Comparison of ENCODE assay signal across 35 cellular contexts in genomic region chr13:30840515-30840914, GRCh38.
"Had no signal": no experiment of that assay in that cellular context is flagged by ENCODE, and none has a peak within 500 bp of the region (broad histone marks: within the 10 kb centered on the region; RNA-seq: fewer than 3 reads in every experiment).

No MANE protein-coding gene starts in this region.

- DNase-seq: activated B cell treated with CpG ODN at 0.5 μM for 24 hours; activated CD4-positive, alpha-beta memory T cell treated with anti-CD3 and anti-CD28 coated beads for 36 hours; activated CD4-positive, alpha-beta T cell treated with anti-CD3 and anti-CD28 coated beads for 4 hours; activated CD4-positive, alpha-beta T cell treated with anti-CD3 and anti-CD28 coated beads, Interleukin-2, amount 10 ng/mL, durations not matched to agents 24 days and 14 days; activated CD4-positive, alpha-beta T cell treated with anti-CD3 and anti-CD28 coated beads, Interleukin-2, amount 50 U/mL, for 1 hour; activated CD4-positive, alpha-beta T cell treated with anti-CD3 and anti-CD28 coated beads, Interleukin-2, amount 50 U/mL, for 4 hours; activated CD4-positive, CD25-positive, alpha-beta regulatory T cell treated with anti-CD3 and anti-CD28 coated beads, Interleukin-2, amount 50 U/mL, for 72 hours; activated CD8-positive, alpha-beta memory T cell treated with anti-CD3 and anti-CD28 coated beads, Interleukin-2, amount 50 U/mL, for 4 hours; activated CD8-positive, alpha-beta T cell treated with anti-CD3 and anti-CD28 coated beads for 36 hours; activated effector memory CD4-positive, alpha-beta T cell treated with anti-CD3 and anti-CD28 coated beads, Interleukin-2, amount 50 U/mL, for 16 hours; activated gamma-delta T cell treated with Interleukin-2 at 50 U/mL for 16 hours; activated naive CD4-positive, alpha-beta T cell; activated naive CD4-positive, alpha-beta T cell treated with anti-CD3 and anti-CD28 coated beads for 36 hours; activated naive CD4-positive, alpha-beta T cell treated with anti-CD3 and anti-CD28 coated beads, Interleukin-2, amount 50 U/mL, for 16 hours; activated naive CD8-positive, alpha-beta T cell treated with anti-CD3 and anti-CD28 coated beads for 36 hours; activated T-cell treated with anti-CD3 and anti-CD28 coated beads for 4 hours; activated T-cell treated with anti-CD3 and anti-CD28 coated beads, Interleukin-2, amount 50 U/mL, for 1 hour; activated T-cell treated with anti-CD3 and anti-CD28 coated beads, Interleukin-2, amount 50 U/mL, for 4 hours; activated T-cell treated with anti-CD3 and anti-CD28 coated beads, Interleukin-2, amount 50 U/mL, for 72 hours; adrenal gland; amniotic stem cell; aorta; body of pancreas; brain microvascular endothelial cell; central memory CD4-positive, alpha-beta T cell; T-cell; T-helper 17 cell; T1000 had no signal

- H3K9me3 Mint-ChIP-seq: activated B cell treated with CpG ODN at 0.5 μM for 24 hours; activated CD4-positive, alpha-beta memory T cell treated with anti-CD3 and anti-CD28 coated beads for 36 hours; activated CD4-positive, alpha-beta T cell treated with anti-CD3 and anti-CD28 coated beads, Interleukin-2, amount 10 ng/mL, durations not matched to agents 24 days and 14 days; activated CD8-positive, alpha-beta T cell treated with anti-CD3 and anti-CD28 coated beads for 36 hours; activated naive CD4-positive, alpha-beta T cell treated with anti-CD3 and anti-CD28 coated beads for 36 hours; activated naive CD4-positive, alpha-beta T cell treated with anti-CD3 and anti-CD28 coated beads, Interleukin-2, amount 50 U/mL, for 72 hours; activated naive CD8-positive, alpha-beta T cell treated with anti-CD3 and anti-CD28 coated beads for 36 hours; activated T-cell treated with anti-CD3 and anti-CD28 coated beads, Interleukin-2, amount 50 U/mL, for 4 hours; activated T-cell treated with anti-CD3 and anti-CD28 coated beads, Interleukin-2, amount 50 U/mL, for 72 hours; activated T-helper 1 cell treated with anti-CD3 and anti-CD28 coated beads, Interleukin-12 subunit alpha, Interleukin-12 subunit beta, Interleukin-2, Interleukin-4 antibody, amounts not matched to agents 30 ng/mL and 10 ng/mL and 1 ng/mL, durations not matched to agents 14 hours and 24 hours and 36 hours; activated T-helper 17 cell treated with anti-CD3 and anti-CD28 coated beads, Interleukin-2, amount 50 U/mL, for 72 hours; T-cell had no signal

- H3K27ac ChIP-seq: adrenal gland, body of pancreas, brain microvascular endothelial cell, breast epithelium, VCaP had no signal

- H3K36me3 ChIP-seq: adrenal gland, brain microvascular endothelial cell, breast epithelium had no signal

- H3K4me1 Mint-ChIP-seq: activated CD4-positive, alpha-beta T cell treated with anti-CD3 and anti-CD28 coated beads, Interleukin-2, amount 10 ng/mL, durations not matched to agents 24 days and 14 days; activated naive CD8-positive, alpha-beta T cell treated with anti-CD3 and anti-CD28 coated beads for 36 hours; activated T-helper 17 cell treated with anti-CD3 and anti-CD28 coated beads, Interleukin-2, amount 50 U/mL, for 72 hours; T-cell had no signal

- H3K4me3 Mint-ChIP-seq: activated B cell treated with CpG ODN at 0.5 μM for 24 hours; activated CD4-positive, alpha-beta memory T cell treated with anti-CD3 and anti-CD28 coated beads for 36 hours; activated CD4-positive, alpha-beta T cell treated with anti-CD3 and anti-CD28 coated beads, Interleukin-2, amount 10 ng/mL, durations not matched to agents 24 days and 14 days; activated CD8-positive, alpha-beta T cell treated with anti-CD3 and anti-CD28 coated beads for 36 hours; activated naive CD4-positive, alpha-beta T cell treated with anti-CD3 and anti-CD28 coated beads for 36 hours; activated naive CD8-positive, alpha-beta T cell treated with anti-CD3 and anti-CD28 coated beads for 36 hours; activated T-cell treated with anti-CD3 and anti-CD28 coated beads, Interleukin-2, amount 50 U/mL, for 4 hours; activated T-cell treated with anti-CD3 and anti-CD28 coated beads, Interleukin-2, amount 50 U/mL, for 72 hours; activated T-helper 1 cell treated with anti-CD3 and anti-CD28 coated beads, Interleukin-12 subunit alpha, Interleukin-12 subunit beta, Interleukin-2, Interleukin-4 antibody, amounts not matched to agents 30 ng/mL and 10 ng/mL and 1 ng/mL, durations not matched to agents 14 hours and 24 hours and 36 hours; activated T-helper 17 cell treated with anti-CD3 and anti-CD28 coated beads, Interleukin-2, amount 50 U/mL, for 72 hours; T-cell; T-helper 17 cell had no signal

- H3K36me3 Mint-ChIP-seq: activated CD4-positive, alpha-beta memory T cell treated with anti-CD3 and anti-CD28 coated beads for 36 hours; activated naive CD4-positive, alpha-beta T cell treated with anti-CD3 and anti-CD28 coated beads, Interleukin-2, amount 50 U/mL, for 72 hours; activated naive CD8-positive, alpha-beta T cell treated with anti-CD3 and anti-CD28 coated beads for 36 hours; T-cell had no signal

- ATAC-seq: activated CD8-positive, alpha-beta T cell treated with anti-CD3 and anti-CD28 coated beads for 36 hours; activated naive CD4-positive, alpha-beta T cell treated with anti-CD3 and anti-CD28 coated beads, Interleukin-2, amount 50 U/mL, for 72 hours; activated T-cell treated with anti-CD3 and anti-CD28 coated beads, Interleukin-2, amount 50 U/mL, for 4 hours; activated T-cell treated with anti-CD3 and anti-CD28 coated beads, Interleukin-2, amount 50 U/mL, for 72 hours; activated T-helper 17 cell treated with anti-CD3 and anti-CD28 coated beads, Interleukin-2, amount 50 U/mL, for 72 hours; body of pancreas; T-cell; T-helper 17 cell had no signal

- H3K27me3 ChIP-seq: adrenal gland, body of pancreas, brain microvascular endothelial cell, breast epithelium had no signal

- H3K9me3 ChIP-seq: adrenal gland, body of pancreas, breast epithelium had no signal

- H3K27ac Mint-ChIP-seq: activated B cell treated with CpG ODN at 0.5 μM for 24 hours; activated CD4-positive, alpha-beta memory T cell treated with anti-CD3 and anti-CD28 coated beads for 36 hours; activated CD4-positive, alpha-beta T cell treated with anti-CD3 and anti-CD28 coated beads, Interleukin-2, amount 10 ng/mL, durations not matched to agents 24 days and 14 days; activated CD8-positive, alpha-beta T cell treated with anti-CD3 and anti-CD28 coated beads for 36 hours; activated naive CD4-positive, alpha-beta T cell treated with anti-CD3 and anti-CD28 coated beads for 36 hours; activated naive CD4-positive, alpha-beta T cell treated with anti-CD3 and anti-CD28 coated beads, Interleukin-2, amount 50 U/mL, for 72 hours; activated naive CD8-positive, alpha-beta T cell treated with anti-CD3 and anti-CD28 coated beads for 36 hours; activated T-cell treated with anti-CD3 and anti-CD28 coated beads, Interleukin-2, amount 50 U/mL, for 72 hours; activated T-helper 1 cell treated with anti-CD3 and anti-CD28 coated beads, Interleukin-12 subunit alpha, Interleukin-12 subunit beta, Interleukin-2, Interleukin-4 antibody, amounts not matched to agents 30 ng/mL and 10 ng/mL and 1 ng/mL, durations not matched to agents 14 hours and 24 hours and 36 hours; activated T-helper 17 cell treated with anti-CD3 and anti-CD28 coated beads, Interleukin-2, amount 50 U/mL, for 72 hours; T-cell; T-helper 17 cell had no signal

- H3K4me1 ChIP-seq: body of pancreas, breast epithelium had no signal

- FAIRE-seq: astrocyte, TTC549 had no signal

- H3K27me3 Mint-ChIP-seq: activated T-helper 17 cell treated with anti-CD3 and anti-CD28 coated beads, Interleukin-2, amount 50 U/mL, for 72 hours had no signal

- H3K4me3 ChIP-seq: adrenal gland, body of pancreas, breast epithelium had no signal
